ENCODE assay signal across 8 cellular contexts in genomic region chr11:67352546-67353316, GRCh38. TPM values are rescaled to one million over a fixed set of nuclear protein-coding genes. Genes with fewer than 3 reads are reported as not detected.
DNase-seq lines count a peak whose midpoint lies in the region; ATAC-seq, FAIRE-seq and TF ChIP-seq lines count a peak whose summit lies in the region.

No MANE protein-coding gene starts in this region.

- H3K4me3 Mint-ChIP-seq in activated T-helper 17 cell treated with anti-CD3 and anti-CD28 coated beads, Interleukin-2, amount 50 U/mL, for 72 hours = peak overlapping the region; percentile 95

- H3K27me3 ChIP-seq in GM06990 (replicated peaks; ENCODE audit: control insufficient read depth, insufficient read depth, low read length) = no peaks in the 10 kb centered on the region
- H3K27me3 ChIP-seq in gastrocnemius medialis = no peaks in the 10 kb centered on the region

- peak overlapping the region; percentile 97 for H3K27ac Mint-ChIP-seq in activated T-helper 17 cell treated with anti-CD3 and anti-CD28 coated beads, Interleukin-2, amount 50 U/mL, for 72 hours

- intact Hi-C loops in left cardiac atrium (cut with DNase I) = no loop called here
- intact Hi-C loops in gastrocnemius medialis (cut with DNase I; ENCODE audit: low total_unique reads) = loop anchor here (1.0 kb wide), 2 partner anchors 22 to 156 kb away; partner anchors contain the start of gene CDK2AP2

- TF ChIP-seq CTCF in GM06990 (IDR thresholded peaks at IDR 0.05; ENCODE audit: insufficient read depth, low read length, poor library complexity, severe bottlenecking) = no peak
- no peak for TF ChIP-seq CTCF in gastrocnemius medialis (IDR thresholded peaks at IDR 0.05 in 4 of 5, conservative IDR thresholded peaks at IDR 0.05 in 1 of 5)

- H3K4me1 Mint-ChIP-seq in activated T-helper 17 cell treated with anti-CD3 and anti-CD28 coated beads, Interleukin-2, amount 50 U/mL, for 72 hours = peaks cover 23% of the 10 kb centered on the region

- peak overlapping the region; percentile 76 for H3K4me3 ChIP-seq in GM06990 (replicated peaks; ENCODE audit: low read depth, low read length)
- peak overlapping the region; percentile 79 to 93 (median 84) for H3K4me3 ChIP-seq in gastrocnemius medialis

- H3K27me3 Mint-ChIP-seq in activated T-helper 17 cell treated with anti-CD3 and anti-CD28 coated beads, Interleukin-2, amount 50 U/mL, for 72 hours = no peaks in the 10 kb centered on the region

- DNase-seq in GM06990 (ENCODE audit: extremely low read depth, insufficient read length) = no peak
- DNase-seq in NCI-H1105 treated with DMSO at 0.1 percent for 48 hours (lab: John Stamatoyannopoulos, UW) = peak; percentile 76
- DNase-seq in left cardiac atrium = peak; percentile 64
- no peak for DNase-seq in gastrocnemius medialis
- no peak for DNase-seq in medulla oblongata (ENCODE audit: extremely low spot score)
- DNase-seq in frontal cortex (ENCODE audit: low spot score in 2 of 2) = no peak

- peaks cover 18% of the 10 kb centered on the region for H3K36me3 Mint-ChIP-seq in activated T-helper 17 cell treated with anti-CD3 and anti-CD28 coated beads, Interleukin-2, amount 50 U/mL, for 72 hours (ENCODE audit: low read depth)

- FAIRE-seq in frontal cortex (lab: Jason Lieb, UNC) = no peak

- no peaks in the 10 kb centered on the region for H3K9me3 Mint-ChIP-seq in activated T-helper 17 cell treated with anti-CD3 and anti-CD28 coated beads, Interleukin-2, amount 50 U/mL, for 72 hours

- in situ Hi-C loops in gastrocnemius medialis (cut with MboI; ENCODE audit: low sequenced_read_pairs in 4 of 4) = loop anchor here in 3 of 4 donors (5.0 kb wide), 1 partner anchor 35 kb away; no protein-coding TSS in a partner anchor

- no peaks in the 10 kb centered on the region for H3K9me3 ChIP-seq in gastrocnemius medialis

- TF ChIP-seq POLR2A in gastrocnemius medialis (IDR thresholded peaks at IDR 0.05) = no peak

- H3K27ac ChIP-seq in gastrocnemius medialis = peak overlapping the region; percentile 94 to 100 (median 98)

- H3K36me3 ChIP-seq in GM06990 (ENCODE audit: control insufficient read depth, insufficient read depth, low read length) (peaks cover 2% of the 10 kb centered on the region; the same call in 1 of the 2 replicates), gastrocnemius medialis (peaks cover 0 to 5% of the 10 kb centered on the region in 2 donors)

- ATAC-seq in GM21723 (IDR thresholded peaks at IDR 0.05; ENCODE audit: unreplicated experiment) = peak; percentile 9
- peak; percentile 42 for ATAC-seq in activated T-helper 17 cell treated with anti-CD3 and anti-CD28 coated beads, Interleukin-2, amount 50 U/mL, for 72 hours (replicated peaks)
- ATAC-seq in left cardiac atrium = peak; percentile 7 to 20
- ATAC-seq in gastrocnemius medialis = peak; percentile 38 to 51

- H3K4me1 ChIP-seq in gastrocnemius medialis = peaks cover 39 to 48% of the 10 kb centered on the region in 2 donors

RNA-seq across cellular contexts. Expression of gene POLD4, which starts 0.6 kb away (rescaled TPM):
- 10 to 100 TPM; 32.4 to 60.2 TPM for total RNA-seq in activated T-helper 17 cell treated with anti-CD3 and anti-CD28 coated beads, Interleukin-2, amount 50 U/mL, for 72 hours
- total RNA-seq in left cardiac atrium (10 to 100 TPM; 54.5 to 59.3 TPM), gastrocnemius medialis (100 to 1,000 TPM in 2 of 4 donors, 10 to 100 TPM in 2; 57.4 to 115 (median 87.9) TPM), frontal cortex (3.7 TPM)

RNA-seq across cellular contexts. Expression of gene CLCF1, which starts 20.7 kb away (rescaled TPM):
- 1 to 10 TPM in 1 of 2 donors, under 1 TPM in 1; 0.22 to 1.1 TPM for total RNA-seq in activated T-helper 17 cell treated with anti-CD3 and anti-CD28 coated beads, Interleukin-2, amount 50 U/mL, for 72 hours
- 1 to 10 TPM; 1.1 to 4.6 TPM for total RNA-seq in left cardiac atrium
- total RNA-seq in gastrocnemius medialis = 1 to 10 TPM in 2 of 4 donors, under 1 TPM in 2; 0.24 to 2.7 (median 0.91) TPM
- total RNA-seq in frontal cortex = under 0.01 TPM

RNA-seq across cellular contexts. Expression of gene RAD9A, which starts 39.1 kb away (rescaled TPM):
- 10 to 100 TPM; 32.0 to 37.5 TPM for total RNA-seq in activated T-helper 17 cell treated with anti-CD3 and anti-CD28 coated beads, Interleukin-2, amount 50 U/mL, for 72 hours
- total RNA-seq in left cardiac atrium (1 to 10 TPM; 6.2 to 9.0 TPM), gastrocnemius medialis (10 to 100 TPM in 2 of 4 donors, 1 to 10 TPM in 2; 5.2 to 14.7 (median 7.7) TPM), frontal cortex (11.8 TPM)

RNA-seq across cellular contexts. Expression of gene PPP1CA, which starts 48.9 kb away (rescaled TPM):
- total RNA-seq in activated T-helper 17 cell treated with anti-CD3 and anti-CD28 coated beads, Interleukin-2, amount 50 U/mL, for 72 hours = 100 to 1,000 TPM; 220 to 322 TPM
- 10 to 100 TPM; 86.7 to 94.1 TPM for total RNA-seq in left cardiac atrium
- total RNA-seq in gastrocnemius medialis = 100 to 1,000 TPM in 3 of 4 donors, 10 to 100 TPM in 1; 78.4 to 193 (median 124) TPM
- total RNA-seq in frontal cortex = 69.3 TPM

RNA-seq across cellular contexts. Expression of gene SSH3, which starts 49.4 kb away (rescaled TPM):
- 10 to 100 TPM; 15.8 to 22.0 TPM for total RNA-seq in activated T-helper 17 cell treated with anti-CD3 and anti-CD28 coated beads, Interleukin-2, amount 50 U/mL, for 72 hours
- total RNA-seq in left cardiac atrium (10 to 100 TPM; 18.1 to 22.2 TPM), gastrocnemius medialis (10 to 100 TPM in 2 of 4 donors, 1 to 10 TPM in 2; 7.9 to 16.3 (median 11.9) TPM), frontal cortex (2.0 TPM)

Comparison
In these comparisons a context has a peak if more than half of its experiments do, and no peak if none do; other contexts are left out.
1. DNase-seq: peak in NCI-H1105 treated with DMSO at 0.1 percent for 48 hours (single experiment) and left cardiac atrium (single experiment); none in GM06990 (single experiment), gastrocnemius medialis (0 of 2), medulla oblongata (single experiment) and frontal cortex (0 of 2).
2. Peak in every context shown above with its lines, with median percentiles within 50 percentile points of each other: ATAC-seq.